33 cellular contexts compared by ENCODE assay signal in the genomic region with DNA sequence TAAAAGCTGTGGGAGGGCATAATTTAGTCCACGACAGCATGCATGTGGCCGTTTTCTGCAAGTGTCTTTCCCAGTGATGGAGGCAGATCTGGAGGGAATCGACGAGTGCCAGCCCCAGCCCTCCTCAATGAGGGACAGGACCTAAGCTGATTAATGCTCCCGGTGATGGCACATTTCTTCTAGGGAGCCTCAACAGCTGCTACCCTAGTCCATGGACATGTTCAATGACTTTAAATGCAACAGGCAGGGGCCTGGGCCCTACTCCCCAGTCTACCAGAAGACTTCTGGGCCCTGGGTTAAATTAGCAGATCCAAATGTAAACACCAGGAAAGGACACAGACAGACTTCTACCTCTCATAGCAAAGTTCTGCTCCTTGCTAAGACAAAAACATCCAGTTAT.
"Had no signal": no experiment of that assay in that cellular context is flagged by ENCODE, and none has a peak within 500 bp of the region (broad histone marks: within the 10 kb centered on the region; RNA-seq: fewer than 3 reads in every experiment).

No MANE protein-coding gene starts in this region.

- ATAC-seq: activated naive CD4-positive, alpha-beta T cell treated with anti-CD3 and anti-CD28 coated beads, Interleukin-2, amount 50 U/mL, for 72 hours; activated naive CD8-positive, alpha-beta T cell treated with anti-CD3 and anti-CD28 coated beads, Interleukin-2, amount 50 U/mL, for 24 hours; activated T-cell treated with anti-CD3 and anti-CD28 coated beads, Interleukin-2, amount 50 U/mL, for 4 hours; activated T-cell treated with anti-CD3 and anti-CD28 coated beads, Interleukin-2, amount 50 U/mL, for 72 hours; activated T-helper 17 cell treated with anti-CD3 and anti-CD28 coated beads, Interleukin-2, amount 50 U/mL, for 72 hours; body of pancreas had no signal

- H3K9me3 ChIP-seq: adrenal gland, ascending aorta, body of pancreas, breast epithelium had no signal

- H3K27ac ChIP-seq: adrenal gland, ascending aorta, body of pancreas, brain microvascular endothelial cell, breast epithelium, cardiac muscle cell had no signal

- H3K27me3 ChIP-seq: adrenal gland, ascending aorta, body of pancreas, brain microvascular endothelial cell, breast epithelium, cardiac muscle cell had no signal

- FAIRE-seq: astrocyte, bronchial epithelial cell had no signal

- DNase-seq: activated effector memory CD4-positive, alpha-beta T cell treated with anti-CD3 and anti-CD28 coated beads, Interleukin-2, amount 50 U/mL, for 16 hours; activated effector memory CD4-positive, alpha-beta T cell treated with Interleukin-2 at 50 U/mL for 16 hours; activated gamma-delta T cell; activated gamma-delta T cell treated with Interleukin-2 at 50 U/mL for 16 hours; activated naive CD4-positive, alpha-beta T cell; activated naive CD4-positive, alpha-beta T cell treated with anti-CD3 and anti-CD28 coated beads for 36 hours; activated naive CD4-positive, alpha-beta T cell treated with anti-CD3 and anti-CD28 coated beads, Interleukin-2, amount 10 ng/mL, durations not matched to agents 7 days and 5 days; activated naive CD4-positive, alpha-beta T cell treated with anti-CD3 and anti-CD28 coated beads, Interleukin-2, amount 50 U/mL, for 16 hours; activated naive CD4-positive, alpha-beta T cell treated with Interleukin-2 at 50 U/mL for 16 hours; activated naive CD8-positive, alpha-beta T cell treated with anti-CD3 and anti-CD28 coated beads for 36 hours; activated naive CD8-positive, alpha-beta T cell treated with anti-CD3 and anti-CD28 coated beads, Interleukin-2, amount 10 ng/mL, durations not matched to agents 7 days and 5 days; activated naive CD8-positive, alpha-beta T cell treated with anti-CD3 and anti-CD28 coated beads, Interleukin-2, amount 50 U/mL, for 24 hours; activated T-cell treated with anti-CD3 and anti-CD28 coated beads, Interleukin-2, amount 50 U/mL, for 24 hours; activated T-cell treated with anti-CD3 and anti-CD28 coated beads, Interleukin-2, amount 50 U/mL, for 4 hours; activated T-cell treated with anti-CD3 and anti-CD28 coated beads, Interleukin-2, amount 50 U/mL, for 48 hours; activated T-cell treated with anti-CD3 and anti-CD28 coated beads, Interleukin-2, amount 50 U/mL, for 72 hours; adrenal gland; amniotic stem cell; amygdala; anterior cingulate cortex; aorta; body of pancreas; brain microvascular endothelial cell; caudate nucleus; central memory CD4-positive, alpha-beta T cell; cerebellar nuclear complex had no signal

- H3K36me3 ChIP-seq: adrenal gland, ascending aorta, brain microvascular endothelial cell, breast epithelium, cardiac muscle cell had no signal

- H3K4me1 ChIP-seq: adrenal gland, ascending aorta, body of pancreas, breast epithelium had no signal

- H3K4me3 ChIP-seq: adrenal gland, ascending aorta, body of pancreas, breast epithelium, cardiac muscle cell had no signal
